In genomic region chr17:50168319-50168718, GRCh38 we compare ENCODE assay signal across 18 cellular contexts. TPM values are rescaled to one million over a fixed set of nuclear protein-coding genes. Genes with fewer than 3 reads are reported as not detected.
DNase-seq lines count a peak whose midpoint lies in the region; ATAC-seq and TF ChIP-seq lines count a peak whose summit lies in the region.
"Had no signal": no experiment of that assay in that cellular context is flagged by ENCODE, and none has a peak within 500 bp of the region (broad histone marks: within the 10 kb centered on the region; RNA-seq: fewer than 3 reads in every experiment).

No MANE protein-coding gene starts in this region.

- intact Hi-C loops in activated CD8-positive, alpha-beta T cell treated with anti-CD3 and anti-CD28 coated beads for 36 hours (cut with micrococcal nuclease): loop anchor here (2.0 to 10.0 kb wide), 2 partner anchors 30 to 54 kb away; no protein-coding TSS in a partner anchor
- intact Hi-C loops in sigmoid colon (cut with DNase I): loop anchor here (2.0 kb wide), 2 partner anchors 30 to 128 kb away; no protein-coding TSS in a partner anchor
- intact Hi-C loops in mammary epithelial cell (cut with micrococcal nuclease): no loop called here

- peak overlapping the region; percentile 60 for H3K27ac Mint-ChIP-seq in activated CD8-positive, alpha-beta T cell treated with anti-CD3 and anti-CD28 coated beads for 36 hours
- H3K27ac Mint-ChIP-seq in activated CD8-positive, alpha-beta T cell treated with anti-CD3 and anti-CD28 coated beads, Interleukin-2, amount 10 ng/mL, durations not matched to agents 7 days and 5 days: no peak overlapping the region
- peak overlapping the region; percentile 89 for H3K27ac Mint-ChIP-seq in memory B cell
- H3K27ac Mint-ChIP-seq in stimulated activated memory B cell treated with anti-CD40 and anti-IgM and Interleukin-4, amounts not matched to agents 10 μg/mL and 1 μg/mL and 100 μg/mL, for 72 hours: peak overlapping the region; percentile 70

- peaks cover 19% of the 10 kb centered on the region for H3K4me1 Mint-ChIP-seq in activated CD8-positive, alpha-beta T cell treated with anti-CD3 and anti-CD28 coated beads for 36 hours (ENCODE audit: low read depth)
- H3K4me1 Mint-ChIP-seq in activated CD8-positive, alpha-beta T cell treated with anti-CD3 and anti-CD28 coated beads, Interleukin-2, amount 10 ng/mL, durations not matched to agents 7 days and 5 days (ENCODE audit: low read depth): peaks cover 20% of the 10 kb centered on the region
- peaks cover 34% of the 10 kb centered on the region for H3K4me1 Mint-ChIP-seq in memory B cell
- peaks cover 56% of the 10 kb centered on the region for H3K4me1 Mint-ChIP-seq in stimulated activated memory B cell treated with anti-CD40 and anti-IgM and Interleukin-4, amounts not matched to agents 10 μg/mL and 1 μg/mL and 100 μg/mL, for 72 hours

- peaks cover 3% of the 10 kb centered on the region for H3K27me3 Mint-ChIP-seq in activated CD8-positive, alpha-beta T cell treated with anti-CD3 and anti-CD28 coated beads for 36 hours
- no peaks in the 10 kb centered on the region for H3K27me3 Mint-ChIP-seq in activated CD8-positive, alpha-beta T cell treated with anti-CD3 and anti-CD28 coated beads, Interleukin-2, amount 10 ng/mL, durations not matched to agents 7 days and 5 days (ENCODE audit: low read depth)
- no peaks in the 10 kb centered on the region for H3K27me3 Mint-ChIP-seq in memory B cell
- H3K27me3 Mint-ChIP-seq in stimulated activated memory B cell treated with anti-CD40 and anti-IgM and Interleukin-4, amounts not matched to agents 10 μg/mL and 1 μg/mL and 100 μg/mL, for 72 hours: no peaks in the 10 kb centered on the region

- POLR2A ChIA-PET in activated CD8-positive, alpha-beta T cell treated with anti-CD3 and anti-CD28 coated beads for 36 hours (lab: Charles Lee): interaction anchor here (1.2 kb wide), 1 partner anchor 16 kb away, joined by 3 read pairs; no protein-coding TSS in a partner anchor
- POLR2A ChIA-PET in activated CD8-positive, alpha-beta T cell treated with anti-CD3 and anti-CD28 coated beads, Interleukin-2, amount 10 ng/mL, durations not matched to agents 7 days and 5 days (lab: Charles Lee): interaction anchor here (1.7 kb wide), 1 partner anchor 29 kb away, joined by 5 read pairs; no protein-coding TSS in a partner anchor

- BruUV-seq in mammary epithelial cell (replicated peaks; lab: Mats Ljungman, UMichigan): no TSS peak

- H3K9ac ChIP-seq in SU-DHL-6 (ENCODE audit: low read length) (no peak overlapping the region), mammary epithelial cell (ENCODE audit: insufficient read depth, low read length) (no peak overlapping the region)
- H3K9ac ChIP-seq: parathyroid adenoma had no signal

- H3K79me2 ChIP-seq in SU-DHL-6 (ENCODE audit: insufficient read depth, low read length): no peaks in the 10 kb centered on the region
- H3K79me2 ChIP-seq in mammary epithelial cell (ENCODE audit: insufficient read depth, low read length): no peaks in the 10 kb centered on the region
- H3K79me2 ChIP-seq: parathyroid adenoma had no signal

- H3K36me3 ChIP-seq in SU-DHL-6 (ENCODE audit: low read length) (no peaks in the 10 kb centered on the region), sigmoid colon (peaks cover 0 to 19% (median 8%) of the 10 kb centered on the region in 4 donors), mammary epithelial cell (ENCODE audit: insufficient read depth, low read length) (no peaks in the 10 kb centered on the region)
- H3K36me3 ChIP-seq: adrenal gland, Peyer's patch had no signal

- no peaks in the 10 kb centered on the region for H3K36me3 Mint-ChIP-seq in activated CD8-positive, alpha-beta T cell treated with anti-CD3 and anti-CD28 coated beads for 36 hours (ENCODE audit: low read depth)
- no peaks in the 10 kb centered on the region for H3K36me3 Mint-ChIP-seq in activated CD8-positive, alpha-beta T cell treated with anti-CD3 and anti-CD28 coated beads, Interleukin-2, amount 10 ng/mL, durations not matched to agents 7 days and 5 days (ENCODE audit: low read depth)
- H3K36me3 Mint-ChIP-seq in memory B cell: peaks cover 1% of the 10 kb centered on the region
- no peaks in the 10 kb centered on the region for H3K36me3 Mint-ChIP-seq in stimulated activated memory B cell treated with anti-CD40 and anti-IgM and Interleukin-4, amounts not matched to agents 10 μg/mL and 1 μg/mL and 100 μg/mL, for 72 hours

- no peaks in the 10 kb centered on the region for H3F3A ChIP-seq in SU-DHL-6 (ENCODE audit: insufficient read depth)

- peak overlapping the region; percentile 23 for H3K4me2 ChIP-seq in SU-DHL-6 (ENCODE audit: low read depth, low read length, poor library complexity, severe bottlenecking)
- no peak overlapping the region for H3K4me2 ChIP-seq in mammary epithelial cell (ENCODE audit: insufficient read depth, low read depth, low read length)
- H3K4me2 ChIP-seq: smooth muscle cell had no signal

- no peaks in the 10 kb centered on the region for H4K20me1 ChIP-seq in SU-DHL-6 (ENCODE audit: low read depth, low read length)
- no peaks in the 10 kb centered on the region for H4K20me1 ChIP-seq in mammary epithelial cell (ENCODE audit: insufficient read depth, low read length)

- no peaks in the 10 kb centered on the region for H3K9me3 Mint-ChIP-seq in activated CD8-positive, alpha-beta T cell treated with anti-CD3 and anti-CD28 coated beads for 36 hours
- no peaks in the 10 kb centered on the region for H3K9me3 Mint-ChIP-seq in activated CD8-positive, alpha-beta T cell treated with anti-CD3 and anti-CD28 coated beads, Interleukin-2, amount 10 ng/mL, durations not matched to agents 7 days and 5 days (ENCODE audit: insufficient read depth)
- H3K9me3 Mint-ChIP-seq in memory B cell: no peaks in the 10 kb centered on the region
- H3K9me3 Mint-ChIP-seq in stimulated activated memory B cell treated with anti-CD40 and anti-IgM and Interleukin-4, amounts not matched to agents 10 μg/mL and 1 μg/mL and 100 μg/mL, for 72 hours: no peaks in the 10 kb centered on the region

- 75 to 77% methylated on average over 13 of the region's 13 CpGs for WGBS in sigmoid colon, 2 donors
- WGBS in mammary epithelial cell (ENCODE audit: low coverage, missing lambda C conversion rate): 84% methylated on average over 7 of the region's 13 CpGs

- H3K4me1 ChIP-seq in sigmoid colon (peaks cover 2 to 63% (median 53%) of the 10 kb centered on the region in 4 donors), mammary epithelial cell (ENCODE audit: insufficient read depth, low read length) (no peaks in the 10 kb centered on the region)
- H3K4me1 ChIP-seq: adrenal gland, parathyroid adenoma had no signal

- dilution Hi-C loops in mammary epithelial cell (cut with HindIII; ENCODE audit: low sequenced_read_pairs): no loop called here

- H2AFZ ChIP-seq in SU-DHL-6 (ENCODE audit: low read depth, low read length, severe bottlenecking) (no peak overlapping the region), mammary epithelial cell (ENCODE audit: low read depth, low read length) (no peak overlapping the region)
- H2AFZ ChIP-seq: parathyroid adenoma had no signal

- no peak for DNase-seq in activated CD8-positive, alpha-beta T cell treated with anti-CD3 and anti-CD28 coated beads for 36 hours
- no peak for DNase-seq in activated CD8-positive, alpha-beta T cell treated with anti-CD3 and anti-CD28 coated beads, Interleukin-2, amount 10 ng/mL, durations not matched to agents 7 days and 5 days
- DNase-seq in memory B cell (ENCODE audit: low spot score in 2 of 2): no peak
- DNase-seq in sigmoid colon: no peak
- DNase-seq in mammary epithelial cell: no peak
- DNase-seq in dermis blood vessel endothelial cell: no peak
- DNase-seq: adrenal gland; central memory CD4-positive, alpha-beta T cell; NCI-H1092 treated with DMSO at 0.1 percent for 48 hours; NCI-H82 had no signal

- H3K4me3 ChIP-seq in SU-DHL-6 (ENCODE audit: insufficient read depth, low read length, poor library complexity, severe bottlenecking) (no peak overlapping the region), sigmoid colon (no peak overlapping the region), mammary epithelial cell (replicated peaks in 1 of 3; ENCODE audit: insufficient read depth in 1 of 3, low read depth in 2 of 3, low read length in 3 of 3) (no peak overlapping the region)
- H3K4me3 ChIP-seq: adrenal gland, smooth muscle cell had no signal

- no peaks in the 10 kb centered on the region for H3K9me2 ChIP-seq in SU-DHL-6 (replicated peaks; ENCODE audit: insufficient read depth, low read length)

- CTCF ChIA-PET in activated CD8-positive, alpha-beta T cell treated with anti-CD3 and anti-CD28 coated beads for 36 hours (lab: Charles Lee): interaction anchor here (0.6 to 4.5 kb wide), 9 partner anchors 10 to 128 kb away, joined by 3 to 49 read pairs (median 4); partner anchors contain the start of gene COL1A1
- CTCF ChIA-PET in activated CD8-positive, alpha-beta T cell treated with anti-CD3 and anti-CD28 coated beads, Interleukin-2, amount 10 ng/mL, durations not matched to agents 7 days and 5 days (lab: Charles Lee): interaction anchor here (0.7 to 1.3 kb wide), 4 partner anchors 28 to 99 kb away, joined by 3 to 6 read pairs (median 3); no protein-coding TSS in a partner anchor
- CTCF ChIA-PET in mammary epithelial cell (lab: Charles Lee; ENCODE audit: low non-redundant PET): no interaction called here

- TF ChIP-seq POLR2A in sigmoid colon (IDR thresholded peaks at IDR 0.05): no peak

- H3K4me3 Mint-ChIP-seq in activated CD8-positive, alpha-beta T cell treated with anti-CD3 and anti-CD28 coated beads for 36 hours: no peak overlapping the region
- no peak overlapping the region for H3K4me3 Mint-ChIP-seq in activated CD8-positive, alpha-beta T cell treated with anti-CD3 and anti-CD28 coated beads, Interleukin-2, amount 10 ng/mL, durations not matched to agents 7 days and 5 days
- H3K4me3 Mint-ChIP-seq in memory B cell: no peak overlapping the region
- H3K4me3 Mint-ChIP-seq in stimulated activated memory B cell treated with anti-CD40 and anti-IgM and Interleukin-4, amounts not matched to agents 10 μg/mL and 1 μg/mL and 100 μg/mL, for 72 hours: no peak overlapping the region

- no peak for TF ChIP-seq EP300 in sigmoid colon (IDR thresholded peaks at IDR 0.05)

- H3K9me3 ChIP-seq in SU-DHL-6 (ENCODE audit: insufficient read depth, low read length): no peaks in the 10 kb centered on the region
- no peaks in the 10 kb centered on the region for H3K9me3 ChIP-seq in sigmoid colon
- H3K9me3 ChIP-seq in mammary epithelial cell (replicated peaks; ENCODE audit: insufficient read depth, low read length): no peaks in the 10 kb centered on the region
- H3K9me3 ChIP-seq: adrenal gland, Peyer's patch had no signal

- no peak for ATAC-seq in activated CD8-positive, alpha-beta T cell treated with anti-CD3 and anti-CD28 coated beads for 36 hours
- no peak for ATAC-seq in activated CD8-positive, alpha-beta T cell treated with anti-CD3 and anti-CD28 coated beads, Interleukin-2, amount 10 ng/mL, durations not matched to agents 7 days and 5 days
- no peak for ATAC-seq in memory B cell (ENCODE audit: low read depth)
- ATAC-seq in stimulated activated memory B cell treated with anti-CD40 and anti-IgM and Interleukin-4, amounts not matched to agents 10 μg/mL and 1 μg/mL and 100 μg/mL, for 72 hours: no peak

- no peak for TF ChIP-seq CTCF in activated CD8-positive, alpha-beta T cell treated with anti-CD3 and anti-CD28 coated beads for 36 hours (IDR thresholded peaks at IDR 0.05)
- TF ChIP-seq CTCF in SU-DHL-6 (IDR thresholded peaks at IDR 0.05; ENCODE audit: insufficient read depth, low read length, poor library complexity, severe bottlenecking): no peak
- no peak for TF ChIP-seq CTCF in sigmoid colon (IDR thresholded peaks at IDR 0.05)
- TF ChIP-seq CTCF in mammary epithelial cell (conservative IDR thresholded peaks at IDR 0.05 in 1 of 2, IDR thresholded peaks at IDR 0.05 in 1 of 2; ENCODE audit: extremely low read depth in 1 of 2, insufficient read depth in 1 of 2, low read depth in 1 of 2, low read length in 2 of 2): no peak

- no peak overlapping the region for H3K27ac ChIP-seq in SU-DHL-6 (ENCODE audit: low read depth, low read length)
- peak overlapping the region in 1 of 4 donors; percentile 94 for H3K27ac ChIP-seq in sigmoid colon
- no peak overlapping the region for H3K27ac ChIP-seq in mammary epithelial cell (ENCODE audit: insufficient read depth, low read depth, low read length)
- H3K27ac ChIP-seq: adrenal gland, parathyroid adenoma, VCaP had no signal

- no peaks in the 10 kb centered on the region for H3K27me3 ChIP-seq in SU-DHL-6 (ENCODE audit: low read length)
- no peaks in the 10 kb centered on the region for H3K27me3 ChIP-seq in sigmoid colon
- no peaks in the 10 kb centered on the region for H3K27me3 ChIP-seq in mammary epithelial cell (ENCODE audit: insufficient read depth, low read length)
- H3K27me3 ChIP-seq: adrenal gland, Peyer's patch had no signal

- in situ Hi-C loops in mammary epithelial cell (cut with MboI; ENCODE audit: low sequenced_read_pairs in 2 of 2): no loop called here

RNA-seq across cellular contexts. Expression of gene SGCA, which starts 2.5 kb away (rescaled TPM):
- under 1 TPM in 1 of 2 experiments, not detected in 1; 0.34 TPM for total RNA-seq in activated CD8-positive, alpha-beta T cell treated with anti-CD3 and anti-CD28 coated beads for 36 hours
- total RNA-seq in activated CD8-positive, alpha-beta T cell treated with anti-CD3 and anti-CD28 coated beads, Interleukin-2, amount 10 ng/mL, durations not matched to agents 7 days and 5 days: not detected
- total RNA-seq in sigmoid colon: 10 to 100 TPM; 27.3 to 80.1 (median 56.1) TPM
- polyA plus RNA-seq in sigmoid colon: 1 to 10 TPM; 2.5 to 7.2 (median 4.6) TPM
- total RNA-seq in mammary epithelial cell: not detected
- not detected for polyA plus RNA-seq in mammary epithelial cell
- not detected for polyA minus RNA-seq in mammary epithelial cell
- not detected in 2 replicates for total RNA-seq in dermis blood vessel endothelial cell
- total RNA-seq: mononuclear cell, smooth muscle cell had no signal
- polyA plus RNA-seq: keratinocyte had no signal

RNA-seq across cellular contexts. Expression of gene PPP1R9B, which starts 17.8 kb away (rescaled TPM):
- 10 to 100 TPM; 52.4 to 56.4 TPM for total RNA-seq in activated CD8-positive, alpha-beta T cell treated with anti-CD3 and anti-CD28 coated beads for 36 hours
- total RNA-seq in activated CD8-positive, alpha-beta T cell treated with anti-CD3 and anti-CD28 coated beads, Interleukin-2, amount 10 ng/mL, durations not matched to agents 7 days and 5 days: 100 to 1,000 TPM; 113 to 115 TPM
- total RNA-seq in sigmoid colon (10 to 100 TPM; 15.3 to 18.8 (median 16.8) TPM), mammary epithelial cell (10 to 100 TPM; 19.5 to 46.7 TPM), dermis blood vessel endothelial cell (35.2 and 45.8 TPM in 2 replicates)
- polyA plus RNA-seq in sigmoid colon (10 to 100 TPM in 2 of 3 donors, 1 to 10 TPM in 1; 9.0 to 38.7 (median 10.9) TPM), mammary epithelial cell (13.7 TPM)
- polyA minus RNA-seq in mammary epithelial cell: 19.9 TPM

RNA-seq across cellular contexts. Expression of gene COL1A1, which starts 33.1 kb away (rescaled TPM):
- 1 to 10 TPM in 1 of 2 experiments, under 1 TPM in 1; 0.92 to 1.0 TPM for total RNA-seq in activated CD8-positive, alpha-beta T cell treated with anti-CD3 and anti-CD28 coated beads for 36 hours
- total RNA-seq in activated CD8-positive, alpha-beta T cell treated with anti-CD3 and anti-CD28 coated beads, Interleukin-2, amount 10 ng/mL, durations not matched to agents 7 days and 5 days: under 1 TPM; 0.18 to 0.26 TPM
- 100 to 1,000 TPM in 1 of 4 donors, 10 to 100 TPM in 3; 43.6 to 459 (median 71.4) TPM for total RNA-seq in sigmoid colon
- 10 to 100 TPM in 2 of 3 donors, 1 to 10 TPM in 1; 7.8 to 96.7 (median 10.2) TPM for polyA plus RNA-seq in sigmoid colon
- 10 to 100 TPM in 1 of 2 donors, 1 to 10 TPM in 1; 9.2 to 14.2 TPM for total RNA-seq in mammary epithelial cell
- polyA plus RNA-seq in mammary epithelial cell: 1.8 TPM
- 11.4 TPM for polyA minus RNA-seq in mammary epithelial cell
- total RNA-seq in dermis blood vessel endothelial cell: 4.2 and 12.6 TPM in 2 replicates

RNA-seq across cellular contexts. Expression of gene SAMD14, which starts 38.4 kb away (rescaled TPM):
- 1 to 10 TPM in 1 of 2 experiments, under 1 TPM in 1; 0.47 to 1.3 TPM for total RNA-seq in activated CD8-positive, alpha-beta T cell treated with anti-CD3 and anti-CD28 coated beads for 36 hours
- under 1 TPM; 0.50 to 0.55 TPM for total RNA-seq in activated CD8-positive, alpha-beta T cell treated with anti-CD3 and anti-CD28 coated beads, Interleukin-2, amount 10 ng/mL, durations not matched to agents 7 days and 5 days
- total RNA-seq in sigmoid colon (1 to 10 TPM in 1 of 4 donors, under 1 TPM in 3; 0.16 to 2.5 (median 0.63) TPM), mammary epithelial cell (under 1 TPM; 0.12 to 0.33 TPM), dermis blood vessel endothelial cell (5.1 and 5.8 TPM in 2 replicates)
- polyA plus RNA-seq in sigmoid colon (1 to 10 TPM in 2 of 3 donors, under 1 TPM in 1; 0.92 to 1.3 (median 1.2) TPM), mammary epithelial cell (0.05 TPM)
- polyA minus RNA-seq in mammary epithelial cell: 0.98 TPM
- polyA plus RNA-seq: keratinocyte had no signal

Comparison
In these comparisons a context has a peak if more than half of its experiments do, and no peak if none do; other contexts are left out.
1. RNA of gene SGCA, which starts 2.5 kb away (total RNA-seq): 27.3 to 80.1 TPM in sigmoid colon; 0.34 TPM in activated CD8-positive, alpha-beta T cell treated with anti-CD3 and anti-CD28 coated beads for 36 hours, not detected in activated CD8-positive, alpha-beta T cell treated with anti-CD3 and anti-CD28 coated beads, Interleukin-2, amount 10 ng/mL, durations not matched to agents 7 days and 5 days, not detected in mammary epithelial cell and not detected in dermis blood vessel endothelial cell; every median in the first group is over 10 times any median in the second.